30 cellular contexts compared by ENCODE assay signal in genomic region chr2:14761118-14761517, GRCh38.
DNase-seq lines count a peak whose midpoint lies in the region; ATAC-seq, FAIRE-seq and TF ChIP-seq lines count a peak whose summit lies in the region.
"Had no signal": no experiment of that assay in that cellular context is flagged by ENCODE, and none has a peak within 500 bp of the region (broad histone marks: within the 10 kb centered on the region; RNA-seq: fewer than 3 reads in every experiment).

No MANE protein-coding gene starts in this region.

- BruUV-seq in HepG2 (replicated peaks; lab: Mats Ljungman, UMichigan): no TSS peak

- no peak for TF ChIP-seq EP300 in HepG2 (IDR thresholded peaks at IDR 0.05; ENCODE audit: low read depth in 2 of 2, low read length in 2 of 2)
- no peak for TF ChIP-seq EP300 in HepG2 (CRISPR knock-in tag; IDR thresholded peaks at IDR 0.05; ENCODE audit: borderline replicate concordance)

- no peaks in the 10 kb centered on the region for H3K27me3 ChIP-seq in WERI-Rb-1 (ENCODE audit: insufficient read depth, low read depth, severe bottlenecking)
- H3K27me3 ChIP-seq in HepG2 (ENCODE audit: control insufficient read depth in 1 of 2, insufficient read depth in 2 of 2, low read length in 2 of 2): peaks cover 0 to 21% of the 10 kb centered on the region in 2 experiments; a peak in 2 of 5 replicates
- no peaks in the 10 kb centered on the region; the same call in none of the 2 replicates for H3K27me3 ChIP-seq in BE2C
- H3K27me3 ChIP-seq: BLaER1 treated with 17β-estradiol and CSF1 and Interleukin-3, amounts not matched to agents 10 nM and 100 nM; MG63; SJCRH30 had no signal

- H2AFZ ChIP-seq in HepG2 (ENCODE audit: low read length): no peak overlapping the region

- TF ChIP-seq CTCF in WERI-Rb-1 (IDR thresholded peaks at IDR 0.05; ENCODE audit: low read depth, low read length) (no peak), HepG2 (CRISPR knock-in tag; IDR thresholded peaks at IDR 0.05) (no peak), BE2C (IDR thresholded peaks at IDR 0.05; ENCODE audit: low read depth, low read length) (no peak)

- in situ Hi-C loops in HepG2 (cut with HindIII; ENCODE audit: extremely low pct_ligation_motif_present, low pct_unique_long_range_greater_than_20kb): no loop called here

- TF ChIP-seq POLR2A in HepG2 (IDR thresholded peaks at IDR 0.05; ENCODE audit: insufficient read depth in 1 of 2, low read depth in 2 of 2, low read length in 2 of 2): no peak

- no peak overlapping the region for H3K4me3 ChIP-seq in WERI-Rb-1 (ENCODE audit: low read depth, low read length)
- no peak overlapping the region for H3K4me3 ChIP-seq in HepG2 (replicated peaks in 1 of 3; ENCODE audit: insufficient read depth in 1 of 3, low read depth in 2 of 3, low read length in 3 of 3)
- H3K4me3 ChIP-seq in BE2C (ENCODE audit: low read depth, low read length): no peak overlapping the region
- H3K4me3 ChIP-seq: BLaER1 treated with 17β-estradiol and CSF1 and Interleukin-3, amounts not matched to agents 10 nM and 100 nM; GM12878; HAP-1; MG63; SJCRH30 had no signal

- H3K9ac ChIP-seq in HepG2 (ENCODE audit: insufficient read depth, low read depth, low read length): no peak overlapping the region
- H3K9ac ChIP-seq: BLaER1 treated with 17β-estradiol and CSF1 and Interleukin-3, amounts not matched to agents 10 nM and 100 nM had no signal

- H3K36me3 ChIP-seq in WERI-Rb-1 (no peaks in the 10 kb centered on the region), HepG2 (replicated peaks in 1 of 2; ENCODE audit: control insufficient read depth in 1 of 2, insufficient read depth in 2 of 2, low read length in 2 of 2) (no peaks in the 10 kb centered on the region), BE2C (no peaks in the 10 kb centered on the region)
- H3K36me3 ChIP-seq: BLaER1 treated with 17β-estradiol and CSF1 and Interleukin-3, amounts not matched to agents 10 nM and 100 nM; HAP-1; MG63; SJCRH30 had no signal

- intact Hi-C loops in HepG2 (cut with micrococcal nuclease; ENCODE audit: unreplicated experiment): no loop called here

- no peaks in the 10 kb centered on the region for H3K79me2 ChIP-seq in HepG2 (ENCODE audit: insufficient read depth, low read length)

- 14% methylated on average over 11 of the region's 11 CpGs for WGBS in HepG2 (ENCODE audit: low lambda C conversion rate)

- H3K4me2 ChIP-seq in HepG2 (ENCODE audit: low read depth, low read length): no peak overlapping the region
- H3K4me2 ChIP-seq: BLaER1 treated with 17β-estradiol and CSF1 and Interleukin-3, amounts not matched to agents 10 nM and 100 nM had no signal

- H3K27ac ChIP-seq in WERI-Rb-1: no peak overlapping the region
- H3K27ac ChIP-seq in HepG2 (ENCODE audit: extremely low read length, insufficient read depth, low read length): no peak overlapping the region
- H3K27ac ChIP-seq: 22Rv1; BLaER1 treated with 17β-estradiol and CSF1 and Interleukin-3, amounts not matched to agents 10 nM and 100 nM; SJCRH30 had no signal

- POLR2A ChIA-PET in HepG2 (lab: Yijun Ruan, JAX): no interaction called here

- no peak for ATAC-seq in HepG2
- ATAC-seq: GM12878, PC-3, Right ventricle myocardium inferior had no signal

- FAIRE-seq in HepG2 (lab: Jason Lieb, UNC): no peak
- FAIRE-seq: GM12878 had no signal

- H3K4me1 ChIP-seq in HepG2 (ENCODE audit: insufficient read depth, low read length) (no peaks in the 10 kb centered on the region), BE2C (no peaks in the 10 kb centered on the region)
- H3K4me1 ChIP-seq: HAP-1, SJCRH30 had no signal

- no peaks in the 10 kb centered on the region for H3K9me3 ChIP-seq in WERI-Rb-1 (ENCODE audit: severe bottlenecking)
- H3K9me3 ChIP-seq in HepG2 (ENCODE audit: low read length): no peaks in the 10 kb centered on the region
- H3K9me3 ChIP-seq in BE2C: no peaks in the 10 kb centered on the region
- H3K9me3 ChIP-seq: BLaER1 treated with 17β-estradiol and CSF1 and Interleukin-3, amounts not matched to agents 10 nM and 100 nM; HAP-1; MG63; SJCRH30 had no signal

- no peaks in the 10 kb centered on the region for H4K20me1 ChIP-seq in HepG2 (ENCODE audit: insufficient read depth, low read length)
- H4K20me1 ChIP-seq: BLaER1 treated with 17β-estradiol and CSF1 and Interleukin-3, amounts not matched to agents 10 nM and 100 nM had no signal

- TF ChIP-seq RAD21 in HepG2 (CRISPR knock-in tag; IDR thresholded peaks at IDR 0.05): no peak

- CTCF ChIA-PET in HepG2 (lab: Yijun Ruan, JAX; ENCODE audit: low intra/inter-chr PET ratio, low total read pairs): no interaction called here

- DNase-seq in NCI-H1417 (lab: John Stamatoyannopoulos, UW): peak in 2 of 3 experiments; percentile 52 to 54
- no peak for DNase-seq in NCI-H1417 treated with DMSO at 0.1 percent for 48 hours (lab: John Stamatoyannopoulos, UW)
- peak; percentile 16 for DNase-seq in Ammon's horn (ENCODE audit: low spot score)
- peak; percentile 40 for DNase-seq in WERI-Rb-1
- peak; percentile 36 for DNase-seq in kidney tubule cell (ENCODE audit: low spot score)
- no peak for DNase-seq in HepG2 (ENCODE audit: low spot score)
- no peak for DNase-seq in BE2C
- no peak for DNase-seq in effector CD8-positive, alpha-beta T cell (lab: John Stamatoyannopoulos, UW)
- DNase-seq: ACHN; CD4-positive, alpha-beta T cell; GOT3; HFFc6; IMR-90; KG1; MG63; NCI-H1105 treated with DMSO at 0.1 percent for 48 hours; NCI-H1694; NCI-H2081 treated with DMSO at 0.1 percent for 48 hours; NCI-H226; NCI-H510A; NCI-H748 treated with DMSO at 0.1 percent for 48 hours; NK-92 treated with Interleukin-12 subunit alpha and Interleukin-12 subunit beta, amount 100 ng/mL, for 24 hours; PC-3; SJCRH30; T-helper 1 cell had no signal

TF ChIP-seq in HepG2, 621 proteins besides CTCF, POLR2A, EP300 and RAD21:
- no peak for TF ChIP-seq PHB2 (IDR thresholded peaks at IDR 0.05; ENCODE audit: partially characterized antibody)
- TF ChIP-seq MIER3 (CRISPR knock-in tag; IDR thresholded peaks at IDR 0.05; ENCODE audit: borderline replicate concordance): no peak
- no peak for TF ChIP-seq ZBTB26 (CRISPR knock-in tag; IDR thresholded peaks at IDR 0.05; ENCODE audit: borderline replicate concordance)
- TF ChIP-seq TARDBP (CRISPR knock-in tag; IDR thresholded peaks at IDR 0.05): no peak
- TF ChIP-seq ARNTL (CRISPR knock-in tag; IDR thresholded peaks at IDR 0.05): no peak
- TF ChIP-seq ZKSCAN1 (IDR thresholded peaks at IDR 0.05; ENCODE audit: low read length): no peak
- TF ChIP-seq GFI1 (CRISPR knock-in tag; IDR thresholded peaks at IDR 0.05; ENCODE audit: borderline replicate concordance): no peak
- TF ChIP-seq NFIB (CRISPR knock-in tag; IDR thresholded peaks at IDR 0.05; ENCODE audit: borderline replicate concordance): no peak
- TF ChIP-seq ZSCAN30 (CRISPR knock-in tag; IDR thresholded peaks at IDR 0.05): no peak
- TF ChIP-seq AFF4 (CRISPR knock-in tag; IDR thresholded peaks at IDR 0.05): no peak
- no peak for TF ChIP-seq ZZZ3 (CRISPR knock-in tag; IDR thresholded peaks at IDR 0.05; ENCODE audit: borderline replicate concordance)
- TF ChIP-seq ZSCAN21 (CRISPR knock-in tag; IDR thresholded peaks at IDR 0.05; ENCODE audit: borderline replicate concordance): no peak
- TF ChIP-seq ZFAT (CRISPR knock-in tag; conservative IDR thresholded peaks at IDR 0.05): no peak
- TF ChIP-seq U2AF2 (IDR thresholded peaks at IDR 0.05; ENCODE audit: low read depth, low read length): no peak
- TF ChIP-seq MBD4 (IDR thresholded peaks at IDR 0.05; ENCODE audit: borderline replicate concordance, low read length): no peak
- TF ChIP-seq PHF5A (CRISPR knock-in tag; IDR thresholded peaks at IDR 0.05; ENCODE audit: low read depth, unreplicated experiment): no peak
TF ChIP-seq in HepG2: peak in this region for 0.

Comparison
In these comparisons a context has a peak if more than half of its experiments do, and no peak if none do; other contexts are left out.
1. DNase-seq: peak in NCI-H1417 (2 of 3), Ammon's horn (single experiment), WERI-Rb-1 (single experiment) and kidney tubule cell (single experiment); none in NCI-H1417 treated with DMSO at 0.1 percent for 48 hours (single experiment), HepG2 (single experiment), BE2C (single experiment) and effector CD8-positive, alpha-beta T cell (single experiment).